Comparison of ENCODE assay signal across 8 cellular contexts in genomic region chr12:132491761-132492378, GRCh38. TPM values are rescaled to one million over a fixed set of nuclear protein-coding genes. Genes with fewer than 3 reads are reported as not detected.
DNase-seq lines count a peak whose midpoint lies in the region; ATAC-seq and TF ChIP-seq lines count a peak whose summit lies in the region.

No MANE protein-coding gene starts in this region.

- peaks cover 0 to 15% of the 10 kb centered on the region in 2 donors for H3K36me3 Mint-ChIP-seq in CD4-positive, alpha-beta memory T cell

- H3K4me2 ChIP-seq in OCI-LY7 (ENCODE audit: low read length) (peak overlapping the region; percentile 97), parathyroid adenoma (ENCODE audit: low read length) (peak overlapping the region; percentile 77)

- no peak for ATAC-seq in GM19452 (IDR thresholded peaks at IDR 0.05; ENCODE audit: unreplicated experiment)

- no peaks in the 10 kb centered on the region for H3K27me3 Mint-ChIP-seq in CD4-positive, alpha-beta memory T cell

- CTCF ChIA-PET in CD4-positive, alpha-beta memory T cell (lab: Charles Lee; ENCODE audit: partially characterized antibody): interaction anchor here (1.1 kb wide), 1 partner anchor 32 kb away, joined by 4 read pairs; no protein-coding TSS in a partner anchor
- CTCF ChIA-PET in OCI-LY7 (lab: Charles Lee; ENCODE audit: unreplicated experiment): no interaction called here

- H3K9me2 ChIP-seq in OCI-LY7 (ENCODE audit: insufficient read depth, low read length): no peaks in the 10 kb centered on the region

- intact Hi-C loops in CD4-positive, alpha-beta memory T cell (cut with micrococcal nuclease): loop anchor here (5.0 kb wide), 1 partner anchor 60 kb away; no protein-coding TSS in a partner anchor
- intact Hi-C loops in OCI-LY7 (cut with micrococcal nuclease; ENCODE audit: unreplicated experiment): loop anchor here (2.0 kb wide), 1 partner anchor 69 kb away; no protein-coding TSS in a partner anchor

- peak overlapping the region; percentile 42 to 46 for H3K4me3 ChIP-seq in CD4-positive, alpha-beta memory T cell (ENCODE audit: low read length in 2 of 2)
- H3K4me3 ChIP-seq in OCI-LY7 (ENCODE audit: low read depth, low read length, poor library complexity, severe bottlenecking) (peak overlapping the region; percentile 75), epithelial cell of esophagus (ENCODE audit: low read length) (peak overlapping the region; percentile 66), parathyroid adenoma (ENCODE audit: low read depth, low read length) (peak overlapping the region; percentile 53)

- no peaks in the 10 kb centered on the region for H3K36me3 ChIP-seq in CD4-positive, alpha-beta memory T cell (ENCODE audit: insufficient read depth, low read length)
- no peaks in the 10 kb centered on the region for H3K36me3 ChIP-seq in OCI-LY7 (ENCODE audit: insufficient read depth, low read length)
- H3K36me3 ChIP-seq in parathyroid adenoma (ENCODE audit: control insufficient read depth, insufficient read depth, low read length): no peaks in the 10 kb centered on the region

- H3K4me1 Mint-ChIP-seq in CD4-positive, alpha-beta memory T cell: peaks cover 39 to 76% (median 64%) of the 10 kb centered on the region in 4 donors

- H2AFZ ChIP-seq in OCI-LY7 (ENCODE audit: low read length) (no peak overlapping the region), parathyroid adenoma (no peak overlapping the region)

- H3K27ac Mint-ChIP-seq in CD4-positive, alpha-beta memory T cell: peak overlapping the region; percentile 74 to 96 (median 88)

- peak overlapping the region; percentile 79 to 92 (median 88) for H3K4me3 Mint-ChIP-seq in CD4-positive, alpha-beta memory T cell

- H3K79me2 ChIP-seq in OCI-LY7 (ENCODE audit: insufficient read depth, low read depth, low read length) (no peaks in the 10 kb centered on the region), parathyroid adenoma (peaks cover 59% of the 10 kb centered on the region)

- peaks cover 0 to 3% (median 0%) of the 10 kb centered on the region in 8 donors for H3K9me3 Mint-ChIP-seq in CD4-positive, alpha-beta memory T cell

- H3K4me1 ChIP-seq in CD4-positive, alpha-beta memory T cell (ENCODE audit: insufficient read depth, low read length): peaks cover 74% of the 10 kb centered on the region
- H3K4me1 ChIP-seq in OCI-LY7 (ENCODE audit: insufficient read depth, low read length, poor library complexity, severe bottlenecking): peaks cover 28% of the 10 kb centered on the region
- H3K4me1 ChIP-seq in parathyroid adenoma: peaks cover 19% of the 10 kb centered on the region

- POLR2A ChIA-PET in CD4-positive, alpha-beta memory T cell (lab: Charles Lee; ENCODE audit: partially characterized antibody): interaction anchor here (2.1 to 4.7 kb wide), 2 partner anchors 15 to 46 kb away, joined by 6 to 55 read pairs; no protein-coding TSS in a partner anchor
- POLR2A ChIA-PET in OCI-LY7 (lab: Charles Lee): no interaction called here

- no peaks in the 10 kb centered on the region for H3K9me3 ChIP-seq in CD4-positive, alpha-beta memory T cell (ENCODE audit: control insufficient read depth in 1 of 2, low read length in 2 of 2)
- H3K9me3 ChIP-seq in OCI-LY7 (ENCODE audit: low read length) (no peaks in the 10 kb centered on the region), parathyroid adenoma (ENCODE audit: control insufficient read depth, low read length) (no peaks in the 10 kb centered on the region)

- TF ChIP-seq CTCF in OCI-LY7 (conservative IDR thresholded peaks at IDR 0.05; ENCODE audit: low read length): no peak
- TF ChIP-seq CTCF in epithelial cell of esophagus (IDR thresholded peaks at IDR 0.05; ENCODE audit: insufficient read depth, low read depth, low read length, missing control alignments): no peak
- no peak for TF ChIP-seq CTCF in parathyroid adenoma (IDR thresholded peaks at IDR 0.05)

- no peaks in the 10 kb centered on the region for H3K27me3 ChIP-seq in CD4-positive, alpha-beta memory T cell (ENCODE audit: insufficient read depth, low read length)
- no peaks in the 10 kb centered on the region for H3K27me3 ChIP-seq in parathyroid adenoma (ENCODE audit: control insufficient read depth, insufficient read depth, low read length)

- peak overlapping the region; percentile 56 for H3K27ac ChIP-seq in CD4-positive, alpha-beta memory T cell (ENCODE audit: low read depth, low read length)
- H3K27ac ChIP-seq in OCI-LY7 (ENCODE audit: low read depth, low read length, poor library complexity, severe bottlenecking): no peak overlapping the region
- no peak overlapping the region for H3K27ac ChIP-seq in parathyroid adenoma

- no peak overlapping the region for H3K9ac ChIP-seq in parathyroid adenoma

- no peak for DNase-seq in CD4-positive, alpha-beta memory T cell
- DNase-seq in OCI-LY7 (ENCODE audit: low spot score): no peak
- DNase-seq in epithelial cell of esophagus (ENCODE audit: low read depth): no peak
- DNase-seq in RPMI8226: no peak
- DNase-seq in HuH-7.5 (ENCODE audit: low spot score): no peak
- no peak for DNase-seq in HK-2 (ENCODE audit: unreplicated experiment)

- H4K20me1 ChIP-seq in OCI-LY7 (ENCODE audit: insufficient read depth, low read length): peaks cover 10% of the 10 kb centered on the region; the same call in 1 of the 2 replicates

- no TSS peak for BruUV-seq in OCI-LY7 (replicated peaks; lab: Mats Ljungman, UMichigan)

RNA-seq across cellular contexts. Expression of gene FBRSL1, which starts 1.9 kb away (rescaled TPM):
- total RNA-seq in CD4-positive, alpha-beta memory T cell: 100 to 1,000 TPM in 1 of 2 experiments, 10 to 100 TPM in 1; 97.3 to 101 TPM
- 1 to 10 TPM in 1 of 2 donors, not detected in 1; 3.1 TPM for polyA plus RNA-seq in CD4-positive, alpha-beta memory T cell
- total RNA-seq in OCI-LY7 (2014; rRNA removed; shearing (Covaris generic)): 8.0 and 24.6 TPM in 2 replicates
- 83.5 and 87.8 TPM in 2 replicates for total RNA-seq in OCI-LY7 (2022)
